1 cellular context compared by ENCODE assay signal in genomic region chr7:20330176-20330796, GRCh38.
TF ChIP-seq lines count a peak whose summit lies in the region.

No MANE protein-coding gene starts in this region.

TF ChIP-seq in H1, 55 proteins besides CTCF, POLR2A, EP300 and RAD21 (continued from another document):
- TF ChIP-seq FOSL1 (IDR thresholded peaks at IDR 0.05; ENCODE audit: insufficient read depth, low read depth, low read length) (no peak), ASH2L (IDR thresholded peaks at IDR 0.05; ENCODE audit: low read length) (peak; percentile 86), KDM4A (IDR thresholded peaks at IDR 0.05; ENCODE audit: low read depth, low read length, severe bottlenecking) (peak; percentile 54), CREB1 (IDR thresholded peaks at IDR 0.05) (peak; percentile 12; the same call in 1 of the 2 replicates), GABPA (IDR thresholded peaks at IDR 0.05; ENCODE audit: borderline replicate concordance, insufficient read depth, low read length) (no peak), PHF8 (conservative IDR thresholded peaks at IDR 0.05; ENCODE audit: low read depth, low read length) (peak; percentile 8; the same call in 1 of the 2 replicates), EGR1 (IDR thresholded peaks at IDR 0.05; ENCODE audit: borderline replicate concordance, low read depth, low read length) (peak; percentile 87; the same call in 1 of the 2 replicates), TBP (IDR thresholded peaks at IDR 0.05; ENCODE audit: low read depth, low read length) (0 out of 2 replicates have a peak, but pooled peaks have one; percentile 41), JUND (IDR thresholded peaks at IDR 0.05; ENCODE audit: low read length) (peak; percentile 48; the same call in 1 of the 2 replicates), TAF1 (IDR thresholded peaks at IDR 0.05; ENCODE audit: low read depth, low read length) (0 out of 2 replicates have a peak, but pooled peaks have one; percentile 47), SP1 (IDR thresholded peaks at IDR 0.05; ENCODE audit: low read depth, low read length) (no peak; the same call in 1 of the 2 replicates), E2F6 (IDR thresholded peaks at IDR 0.05) (0 out of 2 replicates have a peak, but pooled peaks have one; percentile 77)
